Comparison of ENCODE assay signal across 18 cellular contexts in the genomic region with DNA sequence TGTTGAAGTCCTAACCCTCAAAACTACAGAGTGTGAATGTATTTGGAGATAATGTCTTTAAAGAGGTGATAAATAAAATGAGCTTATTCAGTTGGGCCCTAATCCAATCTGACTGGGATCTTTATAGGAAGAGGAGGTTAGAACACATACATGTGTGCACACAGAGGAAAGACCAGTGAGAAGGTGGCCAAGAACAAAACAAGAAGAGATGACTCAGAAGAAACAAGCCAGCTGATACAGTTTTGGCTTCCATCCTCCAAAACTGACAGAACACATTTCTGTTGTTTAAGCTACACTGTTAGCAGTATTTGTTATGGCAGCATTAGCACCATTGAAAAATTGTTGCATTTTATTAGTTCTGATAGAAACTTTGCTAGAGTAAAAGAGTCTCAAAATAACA.
"Had no signal": no experiment of that assay in that cellular context is flagged by ENCODE, and none has a peak within 500 bp of the region (broad histone marks: within the 10 kb centered on the region; RNA-seq: fewer than 3 reads in every experiment).

No MANE protein-coding gene starts in this region.

- H3K36me3 Mint-ChIP-seq: activated naive CD8-positive, alpha-beta T cell; neural progenitor cell had no signal

- H3K27me3 Mint-ChIP-seq: activated naive CD8-positive, alpha-beta T cell; stimulated activated naive CD8-positive, alpha-beta T cell treated with anti-CD3 and anti-CD28 coated beads, Interleukin-15, amount 100 ng/mL, for 72 hours had no signal

- H3K4me3 ChIP-seq: coronary artery, gastrocnemius medialis, heart right ventricle, neural progenitor cell, skin epidermis, thoracic aorta had no signal

- ATAC-seq: activated CD4-positive, CD25-positive, alpha-beta regulatory T cell treated with anti-CD3 and anti-CD28 coated beads, Interleukin-2, amount 50 U/mL, for 24 hours; activated T-cell treated with anti-CD3 and anti-CD28 coated beads, Interleukin-2, amount 50 U/mL, for 4 hours; gastrocnemius medialis; heart right ventricle; left ventricle myocardium superior; stimulated activated naive CD8-positive, alpha-beta T cell treated with anti-CD3 and anti-CD28 coated beads, Interleukin-15, amount 100 ng/mL, for 72 hours had no signal

- H2AFZ ChIP-seq: neural progenitor cell, parathyroid adenoma had no signal

- H3K4me3 Mint-ChIP-seq: activated naive CD8-positive, alpha-beta T cell; activated T-cell treated with anti-CD3 and anti-CD28 coated beads, Interleukin-2, amount 50 U/mL, for 4 hours; neural progenitor cell; stimulated activated naive CD8-positive, alpha-beta T cell treated with anti-CD3 and anti-CD28 coated beads, Interleukin-15, amount 100 ng/mL, for 72 hours had no signal

- H3K9me3 Mint-ChIP-seq: activated T-cell treated with anti-CD3 and anti-CD28 coated beads, Interleukin-2, amount 50 U/mL, for 4 hours; neural progenitor cell had no signal

- H3K4me1 Mint-ChIP-seq: neural progenitor cell; stimulated activated naive CD8-positive, alpha-beta T cell treated with anti-CD3 and anti-CD28 coated beads, Interleukin-15, amount 100 ng/mL, for 72 hours had no signal

- H3K4me2 ChIP-seq: neural progenitor cell had no signal

- H3K9me3 ChIP-seq: gastrocnemius medialis, heart right ventricle, thoracic aorta had no signal

- H3K36me3 ChIP-seq: gastrocnemius medialis, heart right ventricle, neural progenitor cell, thoracic aorta had no signal

- DNase-seq: activated CD4-positive, alpha-beta T cell treated with anti-CD3 and anti-CD28 coated beads, Interleukin-2, amount 50 U/mL, for 4 hours; activated effector memory CD4-positive, alpha-beta T cell treated with anti-CD3 and anti-CD28 coated beads, Interleukin-2, amount 50 U/mL, for 16 hours; activated T-cell treated with anti-CD3 and anti-CD28 coated beads, Interleukin-2, amount 50 U/mL, for 4 hours; aorta; effector memory CD4-positive, alpha-beta T cell; gastrocnemius medialis; heart right ventricle; left ventricle myocardium superior; retina; stimulated activated CD4-positive, alpha-beta T cell treated with anti-CD3 and anti-CD28 coated beads, Interleukin-4, amount 100 ng/mL, for 4 hours; stimulated activated naive CD8-positive, alpha-beta T cell treated with anti-CD3 and anti-CD28 coated beads, Interleukin-15, amount 100 ng/mL, for 72 hours had no signal

- H3K27me3 ChIP-seq: gastrocnemius medialis, heart right ventricle, neural progenitor cell had no signal

- H3K27ac Mint-ChIP-seq: activated naive CD8-positive, alpha-beta T cell; neural progenitor cell; stimulated activated naive CD8-positive, alpha-beta T cell treated with anti-CD3 and anti-CD28 coated beads, Interleukin-15, amount 100 ng/mL, for 72 hours had no signal

- H3K4me1 ChIP-seq: gastrocnemius medialis, heart right ventricle, neural progenitor cell, parathyroid adenoma had no signal

- H3K79me2 ChIP-seq: parathyroid adenoma had no signal

- H3K27ac ChIP-seq: coronary artery, gastrocnemius medialis, heart right ventricle, neural progenitor cell, parathyroid adenoma, skin epidermis, thoracic aorta had no signal

- H3K9ac ChIP-seq: neural progenitor cell, parathyroid adenoma had no signal
